17 cellular contexts compared by ENCODE assay signal in the genomic region with DNA sequence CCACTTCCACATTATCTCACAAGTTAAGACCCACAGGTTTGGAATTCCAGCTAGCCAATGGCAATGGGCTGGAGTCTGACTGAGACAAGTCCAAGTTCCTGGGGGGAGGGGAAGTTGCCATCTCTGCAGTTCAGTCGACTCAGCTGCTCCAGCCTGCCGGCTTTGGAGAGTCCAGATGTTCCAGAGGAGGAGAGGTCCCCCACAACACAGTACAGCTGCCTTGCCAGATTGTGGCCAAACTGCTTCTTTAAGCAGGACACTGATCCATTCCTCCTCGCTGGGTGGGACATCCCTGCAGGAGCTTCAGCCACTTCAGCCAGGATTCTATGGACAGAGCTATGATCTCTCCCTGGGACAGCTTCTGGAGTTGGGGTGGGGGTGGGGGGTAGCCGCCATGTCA.
A peak's percentile ranks its signal among the peaks of the same experiment; 100 is the strongest.
DNase-seq lines count a peak whose midpoint lies in the region; ATAC-seq, FAIRE-seq and TF ChIP-seq lines count a peak whose summit lies in the region.
"Had no signal": no experiment of that assay in that cellular context is flagged by ENCODE, and none has a peak within 500 bp of the region (broad histone marks: within the 10 kb centered on the region; RNA-seq: fewer than 3 reads in every experiment).

No MANE protein-coding gene starts in this region.

- DNase-seq in NCI-H524 treated with DMSO at 0.1 percent for 48 hours (lab: John Stamatoyannopoulos, UW) (peak; percentile 55), bronchial epithelial cell (ENCODE audit: low read depth) (no peak), osteoblast (ENCODE audit: insufficient read length, low spot score, missing footprints) (peak; percentile 43), NCI-H69 (lab: John Stamatoyannopoulos, UW) (no peak), T-helper 2 cell (no peak)
- DNase-seq: Caco-2; CD4-positive, CD25-positive, alpha-beta regulatory T cell; CD8-positive, alpha-beta T cell; DND-41; H9 had no signal

- H3K79me2 ChIP-seq in osteoblast (ENCODE audit: insufficient read depth, low read length) = no peaks in the 10 kb centered on the region

- no peak for ATAC-seq in GM21619 (IDR thresholded peaks at IDR 0.05; ENCODE audit: unreplicated experiment)
- ATAC-seq: CD8-positive, alpha-beta T cell; GM23338; HCT116 had no signal

- H3K36me3 ChIP-seq in bronchial epithelial cell (ENCODE audit: control insufficient read depth, insufficient read depth, low read length) = no peaks in the 10 kb centered on the region
- H3K36me3 ChIP-seq in osteoblast (ENCODE audit: insufficient read depth, low read length) = no peaks in the 10 kb centered on the region
- H3K36me3 ChIP-seq: BLaER1 had no signal

- no peak overlapping the region for H3K27ac ChIP-seq in osteoblast (ENCODE audit: low read depth, low read length)
- H3K27ac ChIP-seq: BLaER1, C4-2B had no signal

- no peak overlapping the region for H2AFZ ChIP-seq in osteoblast (ENCODE audit: low read length)
- H2AFZ ChIP-seq: GM23338 had no signal

- no peaks in the 10 kb centered on the region for H3K9me3 ChIP-seq in osteoblast (ENCODE audit: low read depth, low read length)
- H3K9me3 ChIP-seq: Caco-2 had no signal

- no peaks in the 10 kb centered on the region for H4K20me1 ChIP-seq in osteoblast (ENCODE audit: insufficient read depth, low read length)
- H4K20me1 ChIP-seq: BLaER1 had no signal

- no peak overlapping the region for H3K4me2 ChIP-seq in osteoblast (ENCODE audit: insufficient read depth, low read length)
- H3K4me2 ChIP-seq: BLaER1, GM23338 had no signal

- H3K4me3 ChIP-seq in bronchial epithelial cell (ENCODE audit: low read depth, low read length) (no peak overlapping the region), osteoblast (ENCODE audit: insufficient read depth, low read length) (no peak overlapping the region)
- H3K4me3 ChIP-seq: BLaER1, GM23338 had no signal

- H3K27me3 ChIP-seq in bronchial epithelial cell (ENCODE audit: control insufficient read depth, insufficient read depth, low read length) (no peaks in the 10 kb centered on the region), osteoblast (ENCODE audit: insufficient read depth, low read length) (no peaks in the 10 kb centered on the region)

- no peaks in the 10 kb centered on the region for H3K4me1 ChIP-seq in osteoblast (ENCODE audit: insufficient read depth, low read length)
- H3K4me1 ChIP-seq: BLaER1, Caco-2 had no signal

- peak; percentile 50 for FAIRE-seq in bronchial epithelial cell (lab: Jason Lieb, UNC)
- FAIRE-seq: G401.6, GM12892 had no signal

- TF ChIP-seq CTCF in bronchial epithelial cell (IDR thresholded peaks at IDR 0.05; ENCODE audit: insufficient read depth, low read length, severe bottlenecking) (no peak), osteoblast (IDR thresholded peaks at IDR 0.05; ENCODE audit: extremely low read depth, low read depth, low read length) (no peak)

Comparison
In these comparisons a context has a peak if more than half of its experiments do, and no peak if none do; other contexts are left out.
1. DNase-seq: peak in NCI-H524 treated with DMSO at 0.1 percent for 48 hours (single experiment) and osteoblast (single experiment); none in bronchial epithelial cell (single experiment), NCI-H69 (single experiment) and T-helper 2 cell (0 of 5).